20 cellular contexts compared by ENCODE assay signal in genomic region chr1:71350805-71351204, GRCh38.
"Had no signal": no experiment of that assay in that cellular context is flagged by ENCODE, and none has a peak within 500 bp of the region (broad histone marks: within the 10 kb centered on the region; RNA-seq: fewer than 3 reads in every experiment).

No MANE protein-coding gene starts in this region.

- H3K4me3 ChIP-seq: ascending aorta, coronary artery, gastrocnemius medialis, heart right ventricle, left lung, prostate gland, right lobe of liver had no signal

- H3K27me3 ChIP-seq: ascending aorta, gastrocnemius medialis, heart right ventricle, left lung, right lobe of liver had no signal

- H3K9me3 ChIP-seq: ascending aorta, gastrocnemius medialis, heart right ventricle, prostate gland, right lobe of liver had no signal

- ATAC-seq: activated T-cell treated with anti-CD3 and anti-CD28 coated beads, Interleukin-2, amount 50 U/mL, for 72 hours; gastrocnemius medialis; heart right ventricle; natural killer cell treated with Interleukin-12 subunit alpha and Interleukin-12 subunit beta and Interleukin-15 and Interleukin-18, amount 100 ng/mL, for 72 hours; right lobe of liver had no signal

- H3K36me3 ChIP-seq: ascending aorta, gastrocnemius medialis, heart right ventricle, left lung, prostate gland, right lobe of liver had no signal

- H3K4me1 ChIP-seq: ascending aorta, gastrocnemius medialis, heart right ventricle, left lung, prostate gland, right lobe of liver had no signal

- H3K27ac ChIP-seq: ascending aorta, coronary artery, gastrocnemius medialis, heart right ventricle, left lung, prostate gland, right lobe of liver had no signal

- DNase-seq: activated CD4-positive, alpha-beta memory T cell treated with anti-CD3 and anti-CD28 coated beads for 36 hours; activated CD8-positive, alpha-beta memory T cell treated with anti-CD3 and anti-CD28 coated beads, Interleukin-2, amount 50 U/mL, for 4 hours; activated gamma-delta T cell treated with Interleukin-2 at 50 U/mL for 16 hours; activated naive CD8-positive, alpha-beta T cell treated with anti-CD3 and anti-CD28 coated beads for 36 hours; activated T-cell treated with anti-CD3 and anti-CD28 coated beads, Interleukin-2, amount 50 U/mL, for 72 hours; caudate nucleus; effector memory CD4-positive, alpha-beta T cell; gastrocnemius medialis; heart right ventricle; left lung; occipital lobe; right lobe of liver; stimulated activated CD4-positive, alpha-beta T cell treated with anti-CD3 and anti-CD28 coated beads, Interleukin-12 subunit alpha, Interleukin-12 subunit beta, amount 100 ng/mL, for 4 hours; stimulated activated naive CD4-positive, alpha-beta T cell; substantia nigra; T1000 had no signal
